19 cellular contexts compared by ENCODE assay signal in the genomic region with DNA sequence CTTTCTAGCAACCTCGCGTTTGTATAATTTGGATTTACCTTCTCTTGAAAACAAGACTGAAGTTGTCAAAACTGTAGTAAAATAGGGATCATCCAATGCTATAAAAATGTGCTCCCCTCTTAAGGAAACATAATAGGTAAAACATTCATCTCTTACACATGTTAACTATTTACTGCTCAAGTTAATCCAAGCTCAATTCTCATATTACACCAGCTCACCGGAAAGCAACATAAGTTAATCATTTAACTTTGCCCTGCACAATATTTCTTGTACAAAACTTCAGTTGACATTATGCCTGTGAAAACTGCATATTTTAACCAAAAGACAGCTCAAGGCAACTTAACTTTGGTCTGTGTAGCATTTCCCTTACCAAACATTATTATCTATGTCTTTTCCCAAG.
"Had no signal": no experiment of that assay in that cellular context is flagged by ENCODE, and none has a peak within 500 bp of the region (broad histone marks: within the 10 kb centered on the region; RNA-seq: fewer than 3 reads in every experiment).

No MANE protein-coding gene starts in this region.

- DNase-seq: activated CD4-positive, alpha-beta T cell treated with anti-CD3 and anti-CD28 coated beads, Interleukin-2, amount 50 U/mL, for 4 hours; activated gamma-delta T cell treated with Interleukin-2 at 50 U/mL for 16 hours; cerebellar nuclear complex; cortex of kidney; effector CD4-positive, alpha-beta T cell; left ventricle myocardium superior; mucosa of descending colon; naive B cell; stimulated activated CD4-positive, alpha-beta T cell treated with anti-CD3 and anti-CD28 coated beads, Interleukin-4, amount 100 ng/mL, for 24 hours; testis; upper lobe of left lung; WERI-Rb-1 had no signal

- H3K4me2 ChIP-seq: neural progenitor cell had no signal

- H3K4me1 ChIP-seq: neural progenitor cell, prostate gland, testis, upper lobe of left lung had no signal

- H3K27ac ChIP-seq: neural progenitor cell, prostate gland, testis, upper lobe of left lung, WERI-Rb-1 had no signal

- H3K27me3 ChIP-seq: neural progenitor cell, testis, upper lobe of left lung had no signal

- H3K9me3 ChIP-seq: mucosa of descending colon, prostate gland, testis, upper lobe of left lung had no signal

- H3K36me3 ChIP-seq: neural progenitor cell, prostate gland, upper lobe of left lung, WERI-Rb-1 had no signal

- H3K9ac ChIP-seq: neural progenitor cell had no signal

- H2AFZ ChIP-seq: neural progenitor cell had no signal

- ATAC-seq: activated naive CD4-positive, alpha-beta T cell treated with anti-CD3 and anti-CD28 coated beads, Interleukin-2, amount 50 U/mL, for 72 hours; esophagus mucosa; left ventricle myocardium superior; mucosa of descending colon; sciatic nerve; stimulated activated effector memory CD8-positive, alpha-beta T cell treated with anti-CD3 and anti-CD28 coated beads, Interleukin-12 subunit alpha, Interleukin-12 subunit beta, amount 100 ng/mL, for 72 hours had no signal

- FAIRE-seq: bronchial epithelial cell had no signal

- H3K4me3 ChIP-seq: mucosa of descending colon, neural progenitor cell, prostate gland, testis, upper lobe of left lung had no signal
